Comparison of ENCODE assay signal across 9 cellular contexts in the genomic region with DNA sequence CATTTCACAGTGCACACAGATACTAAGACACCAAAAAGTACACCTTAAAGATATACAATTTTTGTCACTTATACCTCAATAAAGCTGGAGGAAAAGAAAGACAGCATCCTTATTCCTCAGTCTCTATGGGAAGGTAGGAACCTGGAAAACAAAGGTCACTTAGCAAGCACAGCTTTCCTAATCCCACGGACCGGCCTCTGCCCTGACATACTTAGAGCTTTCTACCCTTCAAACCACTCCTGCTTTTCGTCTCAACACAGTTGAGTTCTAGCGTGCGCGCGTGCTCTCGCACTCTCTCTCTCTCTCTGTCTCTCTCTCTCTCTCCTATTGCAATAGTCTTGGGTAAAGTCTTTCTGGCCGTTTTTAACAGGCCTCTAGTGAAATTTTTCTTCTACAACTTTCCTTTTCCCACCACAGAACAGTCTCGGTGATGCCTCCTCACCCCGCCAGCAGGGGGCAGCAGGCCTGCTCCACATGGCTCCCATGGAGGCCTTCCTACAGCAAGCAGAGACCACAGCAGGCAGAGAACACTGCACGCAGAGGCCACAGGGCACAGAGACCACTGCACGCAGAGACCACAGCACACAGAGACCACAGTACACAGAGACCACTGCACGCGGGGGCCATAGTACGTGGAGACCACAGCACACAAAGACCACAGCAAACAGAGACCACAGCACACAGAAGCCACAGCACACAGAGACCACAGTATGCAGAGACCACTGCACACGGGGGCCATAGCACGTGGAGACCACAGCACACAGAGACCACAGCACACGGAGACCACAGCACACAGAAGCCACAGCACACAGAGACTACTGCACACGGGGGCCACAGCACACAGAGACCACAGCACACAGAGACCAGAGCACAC.
DNase-seq lines count a peak whose midpoint lies in the region; ATAC-seq and TF ChIP-seq lines count a peak whose summit lies in the region.
"Had no signal": no experiment of that assay in that cellular context is flagged by ENCODE, and none has a peak within 500 bp of the region (broad histone marks: within the 10 kb centered on the region; RNA-seq: fewer than 3 reads in every experiment).

No MANE protein-coding gene starts in this region.

- TF ChIP-seq CTCF in GM23338 (conservative IDR thresholded peaks at IDR 0.05; ENCODE audit: low read depth in 2 of 2): peak; percentile 86 to 90

- H3F3A ChIP-seq in GM23338 (replicated peaks; ENCODE audit: low read depth): no peaks in the 10 kb centered on the region

- no peaks in the 10 kb centered on the region for H3K9me3 Mint-ChIP-seq in GM23338
- H3K9me3 Mint-ChIP-seq in activated CD4-positive, alpha-beta memory T cell treated with anti-CD3 and anti-CD28 coated beads for 36 hours: no peaks in the 10 kb centered on the region

- H3K27ac ChIP-seq in GM23338 (ENCODE audit: low read depth): peak overlapping the region; percentile 40
- H3K27ac ChIP-seq: BLaER1 treated with 17β-estradiol and CSF1 and Interleukin-3, amounts not matched to agents 10 nM and 100 nM had no signal

- H3K27me3 ChIP-seq in GM23338 (ENCODE audit: insufficient read depth) (no peaks in the 10 kb centered on the region), MG63 (no peaks in the 10 kb centered on the region)
- H3K27me3 ChIP-seq: BLaER1 treated with 17β-estradiol and CSF1 and Interleukin-3, amounts not matched to agents 10 nM and 100 nM had no signal

- peak overlapping the region; percentile 27; the same call in 1 of the 2 replicates for H3K4me2 ChIP-seq in GM23338
- H3K4me2 ChIP-seq: BLaER1 treated with 17β-estradiol and CSF1 and Interleukin-3, amounts not matched to agents 10 nM and 100 nM had no signal

- H3K36me3 ChIP-seq in GM23338 (ENCODE audit: insufficient read depth) (no peaks in the 10 kb centered on the region), MG63 (no peaks in the 10 kb centered on the region)
- H3K36me3 ChIP-seq: BLaER1 treated with 17β-estradiol and CSF1 and Interleukin-3, amounts not matched to agents 10 nM and 100 nM had no signal

- no peaks in the 10 kb centered on the region; the same call in 2 of the 3 replicates for H3K4me1 Mint-ChIP-seq in GM23338
- H3K4me1 Mint-ChIP-seq in activated CD4-positive, alpha-beta memory T cell treated with anti-CD3 and anti-CD28 coated beads for 36 hours (ENCODE audit: low read depth): no peaks in the 10 kb centered on the region

- H3K79me2 ChIP-seq in GM23338 (replicated peaks; ENCODE audit: insufficient read depth): no peaks in the 10 kb centered on the region

- no peaks in the 10 kb centered on the region for H3K9me3 ChIP-seq in MG63

- H3K4me3 Mint-ChIP-seq in GM23338: no peak overlapping the region
- no peak overlapping the region for H3K4me3 Mint-ChIP-seq in activated CD4-positive, alpha-beta memory T cell treated with anti-CD3 and anti-CD28 coated beads for 36 hours

- TF ChIP-seq POLR2A in erythroblast (IDR thresholded peaks at IDR 0.05; ENCODE audit: low read length): no peak

- intact Hi-C loops in activated CD4-positive, alpha-beta memory T cell treated with anti-CD3 and anti-CD28 coated beads for 36 hours (cut with micrococcal nuclease): loop anchor here (1.0 to 5.0 kb wide), 4 partner anchors 22 to 302 kb away; no protein-coding TSS in a partner anchor

- no peaks in the 10 kb centered on the region for H4K20me1 ChIP-seq in GM23338 (replicated peaks; ENCODE audit: insufficient read depth)
- H4K20me1 ChIP-seq: BLaER1 treated with 17β-estradiol and CSF1 and Interleukin-3, amounts not matched to agents 10 nM and 100 nM had no signal

- POLR2A ChIA-PET in activated CD4-positive, alpha-beta memory T cell treated with anti-CD3 and anti-CD28 coated beads for 36 hours (lab: Charles Lee): no interaction called here

- peaks cover 11% of the 10 kb centered on the region for H3K9me2 ChIP-seq in GM23338 (ENCODE audit: insufficient read depth)

- H3K4me1 ChIP-seq in GM23338 (ENCODE audit: insufficient read depth): peaks cover 15% of the 10 kb centered on the region

- peak; percentile 17 to 24 for DNase-seq in NCI-H2081 (lab: John Stamatoyannopoulos, UW)
- no peak for DNase-seq in NCI-H2081 treated with DMSO at 0.1 percent for 48 hours (lab: John Stamatoyannopoulos, UW)
- peak; percentile 81 for DNase-seq in GM23338 (ENCODE audit: low spot score)
- DNase-seq in MG63: peak; percentile 41
- peak; percentile 78 for DNase-seq in activated CD4-positive, alpha-beta memory T cell treated with anti-CD3 and anti-CD28 coated beads for 36 hours
- DNase-seq in erythroblast (lab: John Stamatoyannopoulos, UW): peak; percentile 64 to 80
- DNase-seq in stimulated activated CD4-positive, alpha-beta T cell treated with anti-CD3 and anti-CD28 coated beads, Interleukin-15, amount 100 ng/mL, for 48 hours (ENCODE audit: low read depth in 2 of 2): peak; percentile 60 to 63
- no peak for DNase-seq in NCI-H128 (lab: John Stamatoyannopoulos, UW; ENCODE audit: unreplicated experiment)

- no peak overlapping the region for H3K27ac Mint-ChIP-seq in GM23338
- H3K27ac Mint-ChIP-seq in activated CD4-positive, alpha-beta memory T cell treated with anti-CD3 and anti-CD28 coated beads for 36 hours: no peak overlapping the region

- H3K4me3 ChIP-seq in GM23338: peak overlapping the region; percentile 27; the same call in 1 of the 2 replicates
- H3K4me3 ChIP-seq in MG63: no peak overlapping the region
- H3K4me3 ChIP-seq: BLaER1 treated with 17β-estradiol and CSF1 and Interleukin-3, amounts not matched to agents 10 nM and 100 nM had no signal

- ATAC-seq in GM23338: peak; percentile 99

- H2AFZ ChIP-seq in GM23338: peak overlapping the region; percentile 95

- no peaks in the 10 kb centered on the region for H3K27me3 Mint-ChIP-seq in GM23338 (ENCODE audit: insufficient read depth, low read depth, poor library complexity)
- peaks cover 3% of the 10 kb centered on the region for H3K27me3 Mint-ChIP-seq in activated CD4-positive, alpha-beta memory T cell treated with anti-CD3 and anti-CD28 coated beads for 36 hours

- H3K36me3 Mint-ChIP-seq in GM23338 (ENCODE audit: low read depth): no peaks in the 10 kb centered on the region; the same call in 2 of the 3 replicates
- H3K36me3 Mint-ChIP-seq in activated CD4-positive, alpha-beta memory T cell treated with anti-CD3 and anti-CD28 coated beads for 36 hours: no peaks in the 10 kb centered on the region

- CTCF ChIA-PET in activated CD4-positive, alpha-beta memory T cell treated with anti-CD3 and anti-CD28 coated beads for 36 hours (lab: Charles Lee): interaction anchor here (0.8 to 2.1 kb wide), 11 partner anchors 9 to 313 kb away, joined by 3 to 9 read pairs (median 4); no protein-coding TSS in a partner anchor

TF ChIP-seq in GM23338, 12 proteins besides CTCF, POLR2A, EP300 and RAD21:
- TF ChIP-seq EZH2 (IDR thresholded peaks at IDR 0.05; ENCODE audit: low read depth, unreplicated experiment) (no peak), STAT1 (IDR thresholded peaks at IDR 0.05; ENCODE audit: unreplicated experiment) (no peak)
- TF ChIP-seq, protein P1, sequence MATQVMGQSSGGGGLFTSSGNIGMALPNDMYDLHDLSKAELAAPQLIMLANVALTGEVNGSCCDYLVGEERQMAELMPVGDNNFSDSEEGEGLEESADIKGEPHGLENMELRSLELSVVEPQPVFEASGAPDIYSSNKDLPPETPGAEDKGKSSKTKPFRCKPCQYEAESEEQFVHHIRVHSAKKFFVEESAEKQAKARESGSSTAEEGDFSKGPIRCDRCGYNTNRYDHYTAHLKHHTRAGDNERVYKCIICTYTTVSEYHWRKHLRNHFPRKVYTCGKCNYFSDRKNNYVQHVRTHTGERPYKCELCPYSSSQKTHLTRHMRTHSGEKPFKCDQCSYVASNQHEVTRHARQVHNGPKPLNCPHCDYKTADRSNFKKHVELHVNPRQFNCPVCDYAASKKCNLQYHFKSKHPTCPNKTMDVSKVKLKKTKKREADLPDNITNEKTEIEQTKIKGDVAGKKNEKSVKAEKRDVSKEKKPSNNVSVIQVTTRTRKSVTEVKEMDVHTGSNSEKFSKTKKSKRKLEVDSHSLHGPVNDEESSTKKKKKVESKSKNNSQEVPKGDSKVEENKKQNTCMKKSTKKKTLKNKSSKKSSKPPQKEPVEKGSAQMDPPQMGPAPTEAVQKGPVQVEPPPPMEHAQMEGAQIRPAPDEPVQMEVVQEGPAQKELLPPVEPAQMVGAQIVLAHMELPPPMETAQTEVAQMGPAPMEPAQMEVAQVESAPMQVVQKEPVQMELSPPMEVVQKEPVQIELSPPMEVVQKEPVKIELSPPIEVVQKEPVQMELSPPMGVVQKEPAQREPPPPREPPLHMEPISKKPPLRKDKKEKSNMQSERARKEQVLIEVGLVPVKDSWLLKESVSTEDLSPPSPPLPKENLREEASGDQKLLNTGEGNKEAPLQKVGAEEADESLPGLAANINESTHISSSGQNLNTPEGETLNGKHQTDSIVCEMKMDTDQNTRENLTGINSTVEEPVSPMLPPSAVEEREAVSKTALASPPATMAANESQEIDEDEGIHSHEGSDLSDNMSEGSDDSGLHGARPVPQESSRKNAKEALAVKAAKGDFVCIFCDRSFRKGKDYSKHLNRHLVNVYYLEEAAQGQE (IDR thresholded peaks at IDR 0.05; ENCODE audit: unreplicated experiment): no peak

Comparison
In these comparisons a context has a peak if more than half of its experiments do, and no peak if none do; other contexts are left out.
1. DNase-seq: peak in NCI-H2081 (2 of 2), GM23338 (single experiment), MG63 (single experiment), activated CD4-positive, alpha-beta memory T cell treated with anti-CD3 and anti-CD28 coated beads for 36 hours (single experiment), erythroblast (2 of 2) and stimulated activated CD4-positive, alpha-beta T cell treated with anti-CD3 and anti-CD28 coated beads, Interleukin-15, amount 100 ng/mL, for 48 hours (2 of 2); none in NCI-H2081 treated with DMSO at 0.1 percent for 48 hours (single experiment) and NCI-H128 (single experiment).